In genomic region chr18:63180971-63181376, GRCh38 we compare ENCODE assay signal across 10 cellular contexts.
DNase-seq lines count a peak whose midpoint lies in the region; ATAC-seq and TF ChIP-seq lines count a peak whose summit lies in the region.
"Had no signal": no experiment of that assay in that cellular context is flagged by ENCODE, and none has a peak within 500 bp of the region (broad histone marks: within the 10 kb centered on the region; RNA-seq: fewer than 3 reads in every experiment).

No MANE protein-coding gene starts in this region.

- peak overlapping the region; percentile 38 for H3K4me3 ChIP-seq in GM12865 (ENCODE audit: low read depth, low read length)
- H3K4me3 ChIP-seq in gastrocnemius medialis = no peak overlapping the region

- peaks cover 48% of the 10 kb centered on the region for H3K4me1 Mint-ChIP-seq in activated CD8-positive, alpha-beta T cell treated with anti-CD3 and anti-CD28 coated beads, Interleukin-2, amount 10 ng/mL, durations not matched to agents 7 days and 5 days (ENCODE audit: low read depth)

- no peaks in the 10 kb centered on the region for H3K27me3 ChIP-seq in gastrocnemius medialis

- in situ Hi-C loops in gastrocnemius medialis (cut with MboI; ENCODE audit: low sequenced_read_pairs in 4 of 4) = no loop called here

- no peak overlapping the region for H3K27ac ChIP-seq in gastrocnemius medialis

- peaks cover 48 to 52% of the 10 kb centered on the region in 2 donors for H3K4me1 ChIP-seq in gastrocnemius medialis

- no peak overlapping the region for H3K4me3 Mint-ChIP-seq in activated CD8-positive, alpha-beta T cell treated with anti-CD3 and anti-CD28 coated beads, Interleukin-2, amount 10 ng/mL, durations not matched to agents 7 days and 5 days

- H3K27ac Mint-ChIP-seq in activated CD8-positive, alpha-beta T cell treated with anti-CD3 and anti-CD28 coated beads, Interleukin-2, amount 10 ng/mL, durations not matched to agents 7 days and 5 days = peak overlapping the region; percentile 14

- no peaks in the 10 kb centered on the region for H3K9me3 ChIP-seq in gastrocnemius medialis

- no peak for TF ChIP-seq CTCF in GM12865 (IDR thresholded peaks at IDR 0.05; ENCODE audit: insufficient read depth, low read depth, low read length, missing control alignments)
- no peak for TF ChIP-seq CTCF in gastrocnemius medialis (IDR thresholded peaks at IDR 0.05 in 4 of 5, conservative IDR thresholded peaks at IDR 0.05 in 1 of 5)

- ATAC-seq in HG02884 (IDR thresholded peaks at IDR 0.05; ENCODE audit: unreplicated experiment) (peak; percentile 39), Right ventricle myocardium superior (ENCODE audit: poor library complexity) (no peak), gastrocnemius medialis (no peak)
- ATAC-seq in activated CD8-positive, alpha-beta T cell treated with anti-CD3 and anti-CD28 coated beads, Interleukin-2, amount 10 ng/mL, durations not matched to agents 7 days and 5 days = no peak

- TF ChIP-seq POLR2A in GM19193 (IDR thresholded peaks at IDR 0.05; ENCODE audit: extremely low read depth, insufficient read depth, insufficient read length) (peak; percentile 34), gastrocnemius medialis (IDR thresholded peaks at IDR 0.05) (no peak)

- intact Hi-C loops in Right ventricle myocardium superior (cut with DNase I) = no loop called here
- intact Hi-C loops in gastrocnemius medialis (cut with DNase I; ENCODE audit: low total_unique reads) = no loop called here

- peaks cover 63% of the 10 kb centered on the region for H3K36me3 Mint-ChIP-seq in activated CD8-positive, alpha-beta T cell treated with anti-CD3 and anti-CD28 coated beads, Interleukin-2, amount 10 ng/mL, durations not matched to agents 7 days and 5 days (ENCODE audit: low read depth)

- no peaks in the 10 kb centered on the region for H3K9me3 Mint-ChIP-seq in activated CD8-positive, alpha-beta T cell treated with anti-CD3 and anti-CD28 coated beads, Interleukin-2, amount 10 ng/mL, durations not matched to agents 7 days and 5 days (ENCODE audit: insufficient read depth)

- peak; percentile 91 for DNase-seq in GM12865 (ENCODE audit: low read depth)
- DNase-seq in activated CD8-positive, alpha-beta T cell treated with anti-CD3 and anti-CD28 coated beads, Interleukin-2, amount 10 ng/mL, durations not matched to agents 7 days and 5 days = no peak
- DNase-seq in Right ventricle myocardium superior = no peak
- DNase-seq in NCI-H146 (lab: John Stamatoyannopoulos, UW) = no peak
- DNase-seq in gastrocnemius medialis = no peak
- no peak for DNase-seq in NCI-H2081 (lab: John Stamatoyannopoulos, UW)
- DNase-seq: DMS53, NCI-H1417 treated with DMSO at 0.1 percent for 48 hours had no signal

- CTCF ChIA-PET in activated CD8-positive, alpha-beta T cell treated with anti-CD3 and anti-CD28 coated beads, Interleukin-2, amount 10 ng/mL, durations not matched to agents 7 days and 5 days (lab: Charles Lee) = no interaction called here

- POLR2A ChIA-PET in activated CD8-positive, alpha-beta T cell treated with anti-CD3 and anti-CD28 coated beads, Interleukin-2, amount 10 ng/mL, durations not matched to agents 7 days and 5 days (lab: Charles Lee) = interaction anchor here (0.5 to 1.5 kb wide), 4 partner anchors 19 to 143 kb away, joined by 3 to 7 read pairs (median 4); no protein-coding TSS in a partner anchor

- no peaks in the 10 kb centered on the region for H3K27me3 Mint-ChIP-seq in activated CD8-positive, alpha-beta T cell treated with anti-CD3 and anti-CD28 coated beads, Interleukin-2, amount 10 ng/mL, durations not matched to agents 7 days and 5 days (ENCODE audit: low read depth)

- no peaks in the 10 kb centered on the region for H3K36me3 ChIP-seq in gastrocnemius medialis
